9 cellular contexts compared by ENCODE assay signal in the genomic region with DNA sequence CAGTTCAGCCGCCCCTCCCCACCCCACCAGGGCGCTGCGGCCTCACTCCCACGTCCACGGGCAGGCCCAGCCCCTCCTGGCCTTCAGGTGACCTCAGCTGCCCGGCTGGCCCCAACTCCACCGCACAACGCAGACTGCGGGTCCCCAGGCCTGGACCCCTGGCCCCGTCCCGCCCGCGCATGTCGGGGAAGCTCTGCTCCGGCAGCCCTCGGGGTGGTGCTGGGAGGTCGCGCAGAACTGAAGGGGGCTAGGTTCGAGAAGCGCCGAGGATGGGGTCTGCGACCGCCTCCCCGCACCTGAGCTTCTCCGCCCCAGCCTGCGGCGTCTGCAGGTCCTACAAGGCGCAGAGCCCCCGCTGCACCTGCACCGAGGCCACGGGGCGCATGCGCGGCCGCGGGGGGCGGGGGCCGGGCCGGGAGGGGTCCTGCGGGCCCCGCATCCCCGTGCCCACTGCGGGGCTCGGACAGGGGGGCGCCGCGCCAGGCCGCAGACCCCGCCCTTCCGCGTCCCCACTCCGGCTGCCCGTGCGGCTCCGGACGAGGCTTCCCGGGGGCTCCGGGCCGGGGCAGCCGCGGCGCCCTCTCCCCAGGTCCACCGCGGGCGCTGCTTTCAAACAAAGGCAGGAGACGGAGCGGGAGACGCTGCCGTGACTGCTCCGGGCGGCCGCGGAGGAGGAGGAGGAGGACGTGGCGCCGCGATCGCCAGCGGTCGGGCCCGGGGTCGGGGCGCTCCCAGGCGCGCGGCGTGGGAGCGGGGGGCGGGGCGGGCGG. TPM values are rescaled to one million over a fixed set of nuclear protein-coding genes. Genes with fewer than 3 reads are reported as not detected.
A peak's percentile ranks its signal among the peaks of the same experiment; 100 is the strongest.
DNase-seq lines count a peak whose midpoint lies in the region; ATAC-seq and TF ChIP-seq lines count a peak whose summit lies in the region.
"Had no signal": no experiment of that assay in that cellular context is flagged by ENCODE, and none has a peak within 500 bp of the region (broad histone marks: within the 10 kb centered on the region; RNA-seq: fewer than 3 reads in every experiment).

No MANE protein-coding gene starts in this region.

- intact Hi-C loops in heart left ventricle (cut with DNase I) = no loop called here

- no peaks in the 10 kb centered on the region for H3K4me1 ChIP-seq in SJCRH30
- peaks cover 0 to 19% (median 0%) of the 10 kb centered on the region in 12 donors for H3K4me1 ChIP-seq in heart left ventricle
- H3K4me1 ChIP-seq in skeletal muscle tissue (ENCODE audit: control insufficient read depth in 3 of 3, insufficient read depth in 3 of 3, low read length in 3 of 3) = no peaks in the 10 kb centered on the region

- DNase-seq in DMS53 (lab: John Stamatoyannopoulos, UW) = peak; percentile 82
- no peak for DNase-seq in DMS53 treated with DMSO at 0.1 percent for 48 hours (lab: John Stamatoyannopoulos, UW; ENCODE audit: unreplicated experiment)
- DNase-seq in SJCRH30 = peak in 1 of 2 experiments; percentile 21
- DNase-seq in heart left ventricle = peak in 3 of 5 donors; percentile 14 to 36 (median 18)
- no peak for DNase-seq in foreskin melanocyte
- DNase-seq in HCEC 1CT = no peak
- no peak for DNase-seq in HK-2 (ENCODE audit: unreplicated experiment)

- TF ChIP-seq POLR2A in heart left ventricle (IDR thresholded peaks at IDR 0.05) = no peak

- no peak for TF ChIP-seq CTCF in heart left ventricle (IDR thresholded peaks at IDR 0.05)

- H3K27me3 ChIP-seq in SJCRH30 (peaks cover 5% of the 10 kb centered on the region; the same call in 1 of the 2 replicates), heart left ventricle (peaks cover 13 to 71% (median 33%) of the 10 kb centered on the region in 9 donors), skeletal muscle tissue (ENCODE audit: control insufficient read depth in 3 of 3, insufficient read depth in 3 of 3, low read length in 3 of 3) (peaks cover 20 to 28% (median 21%) of the 10 kb centered on the region in 3 donors)

- ATAC-seq in heart left ventricle = peak in 1 of 4 donors; percentile 16

- H3K9me3 ChIP-seq in SJCRH30 (replicated peaks) (no peaks in the 10 kb centered on the region), heart left ventricle (no peaks in the 10 kb centered on the region), skeletal muscle tissue (ENCODE audit: control insufficient read depth in 3 of 3, low read length in 3 of 3) (no peaks in the 10 kb centered on the region)

- H3K4me3 ChIP-seq in SJCRH30 (peak overlapping the region; percentile 52), heart left ventricle (peak overlapping the region in 10 of 12 donors; percentile 18 to 62 (median 46)), skeletal muscle tissue (ENCODE audit: low read length in 3 of 3) (peak overlapping the region in 2 of 3 donors; percentile 29 to 40)

- WGBS in heart left ventricle, 4 donors = 0 to 15% (median 2%) methylated on average over 4 to 91 of the region's 91 CpGs

- H3K36me3 ChIP-seq in SJCRH30 (no peaks in the 10 kb centered on the region), heart left ventricle (no peaks in the 10 kb centered on the region), skeletal muscle tissue (ENCODE audit: control insufficient read depth in 3 of 3, insufficient read depth in 3 of 3, low read length in 3 of 3) (no peaks in the 10 kb centered on the region)

- no peak overlapping the region for H3K27ac ChIP-seq in SJCRH30
- H3K27ac ChIP-seq in heart left ventricle = no peak overlapping the region
- no peak overlapping the region for H3K27ac ChIP-seq in skeletal muscle tissue (ENCODE audit: low read depth, low read length)

- H3K9ac ChIP-seq in skeletal muscle tissue (ENCODE audit: low read depth in 1 of 3, low read length in 3 of 3) = peak overlapping the region in 1 of 3 donors; percentile 54

RNA-seq across cellular contexts. Expression of gene NAT8L, which starts 0.7 kb away (rescaled TPM):
- 1.5 and 1.7 TPM in 2 replicates for total RNA-seq in SJCRH30 (2014; rRNA removed; shearing (Covaris generic))
- total RNA-seq in heart left ventricle (1 to 10 TPM in 1 of 9 donors, under 1 TPM in 8; 0.19 to 3.1 (median 0.33) TPM), skeletal muscle tissue (1.0 TPM)
- under 1 TPM; 0.27 to 0.30 TPM for polyA plus RNA-seq in heart left ventricle
- total RNA-seq: bronchial epithelial cell had no signal

RNA-seq across cellular contexts. Expression of gene NELFA, which starts 49.7 kb away (rescaled TPM):
- 21.1 and 24.0 TPM in 2 replicates for total RNA-seq in SJCRH30 (2014; rRNA removed; shearing (Covaris generic))
- total RNA-seq in heart left ventricle (10 to 100 TPM in 5 of 9 donors, 1 to 10 TPM in 4; 8.1 to 14.9 (median 10.3) TPM), skeletal muscle tissue (15.1 TPM)
- 10 to 100 TPM; 10.4 to 12.8 TPM for polyA plus RNA-seq in heart left ventricle

Comparison
In these comparisons a context has a peak if more than half of its experiments do, and no peak if none do; other contexts are left out.
1. DNase-seq: peak in DMS53 (single experiment) and heart left ventricle (3 of 5); none in DMS53 treated with DMSO at 0.1 percent for 48 hours (single experiment), foreskin melanocyte (single experiment), HCEC 1CT (single experiment) and HK-2 (single experiment).
2. Peak in every context shown above with its lines, with median percentiles within 50 percentile points of each other: H3K4me3 ChIP-seq.